Comparison of ENCODE assay signal across 30 cellular contexts in the genomic region with DNA sequence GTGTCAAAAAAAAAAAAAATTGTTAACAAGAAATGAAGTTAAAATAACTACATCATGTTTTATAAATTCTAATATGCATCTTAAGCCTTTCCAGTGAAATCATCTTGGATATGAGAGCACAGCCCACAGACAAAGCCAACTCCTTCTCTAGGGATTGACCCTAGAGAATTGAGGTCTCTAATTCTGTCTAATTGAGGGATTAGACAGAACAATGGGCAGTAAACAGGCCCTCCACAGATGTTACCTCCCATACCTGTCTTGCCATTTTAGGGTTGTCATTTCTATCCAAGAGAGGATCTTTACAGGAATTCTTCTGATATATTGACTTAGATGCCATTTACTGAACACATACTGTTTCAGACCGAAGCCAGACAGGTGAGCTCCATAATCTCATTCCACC. TPM values are rescaled to one million over a fixed set of nuclear protein-coding genes. Genes with fewer than 3 reads are reported as not detected.
A peak's percentile ranks its signal among the peaks of the same experiment; 100 is the strongest.
DNase-seq lines count a peak whose midpoint lies in the region; ATAC-seq, FAIRE-seq and TF ChIP-seq lines count a peak whose summit lies in the region.
"Had no signal": no experiment of that assay in that cellular context is flagged by ENCODE, and none has a peak within 500 bp of the region (broad histone marks: within the 10 kb centered on the region; RNA-seq: fewer than 3 reads in every experiment).

No MANE protein-coding gene starts in this region.

- H3K9me3 Mint-ChIP-seq in neural progenitor cell = peaks cover 2% of the 10 kb centered on the region
- H3K9me3 Mint-ChIP-seq in activated naive CD8-positive, alpha-beta T cell treated with anti-CD3 and anti-CD28 coated beads, Interleukin-2, amount 50 U/mL, for 24 hours = no peaks in the 10 kb centered on the region

- H3K27me3 ChIP-seq in SK-N-SH (ENCODE audit: insufficient read depth) (no peaks in the 10 kb centered on the region), neural progenitor cell (peaks cover 21% of the 10 kb centered on the region)
- H3K27me3 ChIP-seq: BE2C, BLaER1 had no signal

- H3K4me1 ChIP-seq in SK-N-SH (ENCODE audit: control insufficient read depth in 1 of 2, insufficient read depth in 2 of 2, low read depth in 1 of 2, low read length in 1 of 2) (peaks cover 25 to 79% of the 10 kb centered on the region in 2 experiments), neural progenitor cell (peaks cover 14% of the 10 kb centered on the region)

- TF ChIP-seq CTCF in SK-N-SH (IDR thresholded peaks at IDR 0.05) (no peak), D721Med (IDR thresholded peaks at IDR 0.05; ENCODE audit: insufficient read depth, missing control alignments) (no peak), neural progenitor cell (IDR thresholded peaks at IDR 0.05) (no peak)

- no peaks in the 10 kb centered on the region for H3K36me3 ChIP-seq in SK-N-SH (replicated peaks in 1 of 2; ENCODE audit: control insufficient read depth in 1 of 2, insufficient read depth in 2 of 2, low read length in 1 of 2)
- H3K36me3 ChIP-seq in neural progenitor cell = no peaks in the 10 kb centered on the region
- H3K36me3 ChIP-seq: BLaER1 had no signal

- H3K9me2 ChIP-seq in SK-N-SH = no peaks in the 10 kb centered on the region

- FAIRE-seq in D721Med (lab: Jason Lieb, UNC) = peak; percentile 87
- FAIRE-seq: A204.1, GM12878, GM12892, GM18507 had no signal

- POLR2A ChIA-PET in SK-N-SH (lab: Yijun Ruan, JAX) = no interaction called here

- H3K9ac ChIP-seq in SK-N-SH (no peak overlapping the region), neural progenitor cell (no peak overlapping the region)
- H3K9ac ChIP-seq: BLaER1 had no signal

- TF ChIP-seq EP300 in SK-N-SH (IDR thresholded peaks at IDR 0.05; ENCODE audit: borderline replicate concordance in 1 of 2, low read depth in 1 of 2, low read length in 1 of 2) = no peak

- no peak for TF ChIP-seq RAD21 in SK-N-SH (IDR thresholded peaks at IDR 0.05; ENCODE audit: low read length)

- no peak overlapping the region for H3K27ac Mint-ChIP-seq in neural progenitor cell
- H3K27ac Mint-ChIP-seq in activated naive CD8-positive, alpha-beta T cell treated with anti-CD3 and anti-CD28 coated beads, Interleukin-2, amount 50 U/mL, for 24 hours = no peak overlapping the region
- H3K27ac Mint-ChIP-seq: CD14-positive monocyte; CD4-positive, alpha-beta memory T cell; CD4-positive, CD25-positive, alpha-beta regulatory T cell; CD8-positive, alpha-beta memory T cell had no signal

- 56% methylated on average over 1 of the region's 1 CpG for WGBS in SK-N-SH (ENCODE audit: low lambda C conversion rate)

- H3K9me3 ChIP-seq in SK-N-SH (no peaks in the 10 kb centered on the region), neural progenitor cell (ENCODE audit: low read depth) (no peaks in the 10 kb centered on the region)
- H3K9me3 ChIP-seq: BE2C, BLaER1 had no signal

- H3K36me3 Mint-ChIP-seq in neural progenitor cell = no peaks in the 10 kb centered on the region
- no peaks in the 10 kb centered on the region for H3K36me3 Mint-ChIP-seq in activated naive CD8-positive, alpha-beta T cell treated with anti-CD3 and anti-CD28 coated beads, Interleukin-2, amount 50 U/mL, for 24 hours (ENCODE audit: low read depth)
- H3K36me3 Mint-ChIP-seq: CD14-positive monocyte; CD4-positive, alpha-beta memory T cell; CD4-positive, CD25-positive, alpha-beta regulatory T cell; CD8-positive, alpha-beta memory T cell had no signal

- H3K4me1 Mint-ChIP-seq in neural progenitor cell = peaks cover 43% of the 10 kb centered on the region
- H3K4me1 Mint-ChIP-seq in activated naive CD8-positive, alpha-beta T cell treated with anti-CD3 and anti-CD28 coated beads, Interleukin-2, amount 50 U/mL, for 24 hours = no peaks in the 10 kb centered on the region
- H3K4me1 Mint-ChIP-seq: CD14-positive monocyte; CD4-positive, alpha-beta memory T cell; CD4-positive, CD25-positive, alpha-beta regulatory T cell; CD8-positive, alpha-beta memory T cell had no signal

- DNase-seq in SK-N-SH (no peak), D721Med (ENCODE audit: insufficient read length, low spot score) (no peak), NCI-H82 (lab: John Stamatoyannopoulos, UW) (peak; percentile 87), neural progenitor cell (ENCODE audit: low spot score) (peak; percentile 23), glomerular visceral epithelial cell (ENCODE audit: extremely low spot score) (no peak), HPDE6-E6E7 (ENCODE audit: extremely low spot score) (no peak)
- no peak for DNase-seq in activated naive CD8-positive, alpha-beta T cell treated with anti-CD3 and anti-CD28 coated beads, Interleukin-2, amount 50 U/mL, for 24 hours
- DNase-seq: 8988T; ACHN; BE2C; CD4-positive, alpha-beta memory T cell; CD4-positive, CD25-positive, alpha-beta regulatory T cell; CD8-positive, alpha-beta memory T cell; COR-L47; DMS 273 treated with DMSO at 0.1 percent for 48 hours; DMS153; DMS53; DMS79; DND-41; EL; GDM1 had no signal

- H3K27ac ChIP-seq in SK-N-SH (ENCODE audit: low read depth in 2 of 2, low read length in 1 of 2) (peak overlapping the region; percentile 65 to 88), neural progenitor cell (no peak overlapping the region)
- H3K27ac ChIP-seq: BLaER1 had no signal

- H3K79me2 ChIP-seq in SK-N-SH (ENCODE audit: insufficient read depth) (no peaks in the 10 kb centered on the region), neural progenitor cell (ENCODE audit: low read depth) (no peaks in the 10 kb centered on the region)

- H3K4me3 Mint-ChIP-seq in neural progenitor cell = no peak overlapping the region
- no peak overlapping the region for H3K4me3 Mint-ChIP-seq in activated naive CD8-positive, alpha-beta T cell treated with anti-CD3 and anti-CD28 coated beads, Interleukin-2, amount 50 U/mL, for 24 hours
- H3K4me3 Mint-ChIP-seq: CD14-positive monocyte; CD4-positive, alpha-beta memory T cell; CD4-positive, CD25-positive, alpha-beta regulatory T cell; CD8-positive, alpha-beta memory T cell had no signal

- H3F3A ChIP-seq in SK-N-SH (replicated peaks; ENCODE audit: insufficient read depth) (peaks cover 18% of the 10 kb centered on the region), neural progenitor cell (ENCODE audit: low read depth) (no peaks in the 10 kb centered on the region)

- H4K20me1 ChIP-seq in SK-N-SH (ENCODE audit: insufficient read depth) (no peaks in the 10 kb centered on the region), neural progenitor cell (ENCODE audit: low read depth) (no peaks in the 10 kb centered on the region)
- H4K20me1 ChIP-seq: BLaER1 had no signal

- H3K4me3 ChIP-seq in SK-N-SH (ENCODE audit: low read depth in 2 of 2, low read length in 1 of 2) (no peak overlapping the region), neural progenitor cell (no peak overlapping the region)
- H3K4me3 ChIP-seq: BLaER1, GM12878 had no signal

- H3K27me3 Mint-ChIP-seq in neural progenitor cell (ENCODE audit: insufficient read depth, low read depth) = peaks cover 13% of the 10 kb centered on the region
- H3K27me3 Mint-ChIP-seq in activated naive CD8-positive, alpha-beta T cell treated with anti-CD3 and anti-CD28 coated beads, Interleukin-2, amount 50 U/mL, for 24 hours = peaks cover 8% of the 10 kb centered on the region
- H3K27me3 Mint-ChIP-seq: CD4-positive, CD25-positive, alpha-beta regulatory T cell had no signal

- no peak for ATAC-seq in SK-N-SH treated with all-trans-retinoic acid at 6 μM for 48 hours
- ATAC-seq in activated naive CD8-positive, alpha-beta T cell treated with anti-CD3 and anti-CD28 coated beads, Interleukin-2, amount 50 U/mL, for 24 hours = no peak
- ATAC-seq: GM12878 had no signal

- H2AFZ ChIP-seq in SK-N-SH (ENCODE audit: low read depth) (no peak overlapping the region), neural progenitor cell (replicated peaks) (no peak overlapping the region)

- H3K4me2 ChIP-seq in SK-N-SH (no peak overlapping the region), neural progenitor cell (no peak overlapping the region)
- H3K4me2 ChIP-seq: BLaER1 had no signal

- CTCF ChIA-PET in SK-N-SH (lab: Yijun Ruan, JAX) = interaction anchor here (1.5 to 3.2 kb wide), 3 partner anchors 42 to 229 kb away, joined by 3 to 14 read pairs (median 10); a partner anchor contains a TSS

TF ChIP-seq in SK-N-SH, 30 proteins besides CTCF, POLR2A, EP300 and RAD21 (continues in another document):
- TF ChIP-seq, protein P1, sequence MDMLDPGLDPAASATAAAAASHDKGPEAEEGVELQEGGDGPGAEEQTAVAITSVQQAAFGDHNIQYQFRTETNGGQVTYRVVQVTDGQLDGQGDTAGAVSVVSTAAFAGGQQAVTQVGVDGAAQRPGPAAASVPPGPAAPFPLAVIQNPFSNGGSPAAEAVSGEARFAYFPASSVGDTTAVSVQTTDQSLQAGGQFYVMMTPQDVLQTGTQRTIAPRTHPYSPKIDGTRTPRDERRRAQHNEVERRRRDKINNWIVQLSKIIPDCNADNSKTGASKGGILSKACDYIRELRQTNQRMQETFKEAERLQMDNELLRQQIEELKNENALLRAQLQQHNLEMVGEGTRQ (IDR thresholded peaks at IDR 0.05; ENCODE audit: borderline replicate concordance, low read depth, low read length) = no peak
- no peak for TF ChIP-seq FOXJ3 (CRISPR knock-in tag; IDR thresholded peaks at IDR 0.05)
- no peak for TF ChIP-seq RCOR1 (IDR thresholded peaks at IDR 0.05; ENCODE audit: low read length)
- TF ChIP-seq TCF12 (IDR thresholded peaks at IDR 0.05) = no peak

TF ChIP-seq in SK-N-SH treated with all-trans-retinoic acid at 6 μM for 48 hours, 23 proteins besides CTCF, POLR2A, EP300 and RAD21 (continues in another document):
- TF ChIP-seq TOX (CRISPR knock-in tag; IDR thresholded peaks at IDR 0.05; ENCODE audit: borderline replicate concordance) (no peak), ZNF70 (CRISPR knock-in tag; IDR thresholded peaks at IDR 0.05) (no peak), ARNTL (CRISPR knock-in tag; IDR thresholded peaks at IDR 0.05; ENCODE audit: borderline replicate concordance, low read depth) (no peak), SNAI2 (CRISPR knock-in tag; IDR thresholded peaks at IDR 0.05) (no peak), ZFP30 (CRISPR knock-in tag; IDR thresholded peaks at IDR 0.05) (no peak)

RNA-seq across cellular contexts. Expression of a gene that starts 42.3 kb away (rescaled TPM):
- polyA plus RNA-seq in SK-N-SH (2012; rRNA removed) = 4.3 and 10.7 TPM in 2 replicates
- 7.5 and 14.8 TPM in 2 replicates for polyA plus RNA-seq in SK-N-SH (2012; cell fraction: cytosol; rRNA removed)
- 0.98 and 1.9 TPM in 2 replicates for polyA plus RNA-seq in SK-N-SH (2012; cell fraction: nucleus; rRNA removed)
- 0.11 and 0.22 TPM in 2 replicates for total RNA-seq in neural progenitor cell (ENCODE audit: low replicate concordance)
- total RNA-seq: CD4-positive, alpha-beta memory T cell; CD4-positive, CD25-positive, alpha-beta regulatory T cell; CD8-positive, alpha-beta memory T cell; Daoy; GM12878 had no signal
- polyA plus RNA-seq: AG04450; CD14-positive monocyte; CD4-positive, alpha-beta memory T cell; CD4-positive, CD25-positive, alpha-beta regulatory T cell; CD8-positive, alpha-beta memory T cell had no signal

Comparison
In these comparisons a context has a peak if more than half of its experiments do, and no peak if none do; other contexts are left out.
1. DNase-seq: peak in NCI-H82 (single experiment) and neural progenitor cell (single experiment); none in SK-N-SH (single experiment), D721Med (single experiment), glomerular visceral epithelial cell (single experiment), activated naive CD8-positive, alpha-beta T cell treated with anti-CD3 and anti-CD28 coated beads, Interleukin-2, amount 50 U/mL, for 24 hours (single experiment) and HPDE6-E6E7 (single experiment).